In genomic region chr2:54559593-54560145, GRCh38 we compare ENCODE assay signal across 8 cellular contexts.
DNase-seq lines count a peak whose midpoint lies in the region; ATAC-seq and TF ChIP-seq lines count a peak whose summit lies in the region.

No MANE protein-coding gene starts in this region.

- H3K9ac ChIP-seq in SK-N-SH: peak overlapping the region; percentile 79

- under 1% methylated on average over 9 of the region's 9 CpGs for WGBS in SK-N-SH (ENCODE audit: low lambda C conversion rate)
- 1% methylated on average over 9 of the region's 9 CpGs for WGBS in ectodermal cell, 2 experiments
- 0 to 1% methylated on average over 4 to 9 of the region's 9 CpGs for WGBS in transverse colon (ENCODE audit: low coverage in 1 of 2), 2 donors

- in situ Hi-C loops in transverse colon (cut with MboI; ENCODE audit: low pct_ligation_motif_present in 1 of 4, low pct_unique_long_range_greater_than_20kb in 1 of 4, low sequenced_read_pairs in 3 of 4): no loop called here

- intact Hi-C loops in transverse colon (cut with DNase I; ENCODE audit: low total_unique reads): no loop called here

- peak; percentile 0 for TF ChIP-seq POLR2A in GM18505 (IDR thresholded peaks at IDR 0.05; ENCODE audit: borderline replicate concordance, extremely low read depth, insufficient read depth, insufficient read length)
- no peak for TF ChIP-seq POLR2A in transverse colon (IDR thresholded peaks at IDR 0.05)

- no peaks in the 10 kb centered on the region for H3K9me3 ChIP-seq in AG04450 (ENCODE audit: control insufficient read depth, insufficient read depth, low read length)
- no peaks in the 10 kb centered on the region for H3K9me3 ChIP-seq in SK-N-SH
- H3K9me3 ChIP-seq in ectodermal cell (ENCODE audit: control insufficient read depth, low read length): no peaks in the 10 kb centered on the region
- no peaks in the 10 kb centered on the region for H3K9me3 ChIP-seq in transverse colon

- H3K27ac ChIP-seq in AG04450 (ENCODE audit: low read depth, low read length) (peak overlapping the region; percentile 93), SK-N-SH (ENCODE audit: low read depth in 2 of 2, low read length in 1 of 2) (peak overlapping the region; percentile 94 to 95), ectodermal cell (ENCODE audit: insufficient read depth, low read depth, low read length, poor library complexity, severe bottlenecking) (peak overlapping the region; percentile 32), transverse colon (peak overlapping the region; percentile 91 to 98 (median 92))

- TF ChIP-seq CTCF in AG04450 (IDR thresholded peaks at IDR 0.05; ENCODE audit: low read depth, low read length): no peak
- TF ChIP-seq CTCF in SK-N-SH (IDR thresholded peaks at IDR 0.05): no peak
- no peak for TF ChIP-seq CTCF in transverse colon (IDR thresholded peaks at IDR 0.05)

- H3K4me2 ChIP-seq in SK-N-SH: peak overlapping the region; percentile 84

- peaks cover 15 to 27% of the 10 kb centered on the region in 2 experiments for H3K4me1 ChIP-seq in SK-N-SH (ENCODE audit: control insufficient read depth in 1 of 2, insufficient read depth in 2 of 2, low read depth in 1 of 2, low read length in 1 of 2)
- peaks cover 6% of the 10 kb centered on the region for H3K4me1 ChIP-seq in ectodermal cell (ENCODE audit: control insufficient read depth, insufficient read depth, low read length)
- peaks cover 30 to 74% (median 43%) of the 10 kb centered on the region in 4 donors for H3K4me1 ChIP-seq in transverse colon

- H3K36me3 ChIP-seq in SK-N-SH (replicated peaks in 1 of 2; ENCODE audit: control insufficient read depth in 1 of 2, insufficient read depth in 2 of 2, low read length in 1 of 2): no peaks in the 10 kb centered on the region
- no peaks in the 10 kb centered on the region for H3K36me3 ChIP-seq in ectodermal cell (ENCODE audit: control insufficient read depth, insufficient read depth, low read length)
- no peaks in the 10 kb centered on the region for H3K36me3 ChIP-seq in transverse colon

- H2AFZ ChIP-seq in SK-N-SH (ENCODE audit: low read depth): 0 out of 2 replicates have a peak overlapping the region, but pooled peaks have one; percentile 75

- H4K20me1 ChIP-seq in SK-N-SH (ENCODE audit: insufficient read depth): 0 out of 2 replicates have a peak, but pooled peaks cover 6% of the 10 kb centered on the region

- no peak for TF ChIP-seq EP300 in SK-N-SH (IDR thresholded peaks at IDR 0.05; ENCODE audit: borderline replicate concordance in 1 of 2, low read depth in 1 of 2, low read length in 1 of 2)
- TF ChIP-seq EP300 in transverse colon (IDR thresholded peaks at IDR 0.05; ENCODE audit: low read depth): no peak

- H3K9me2 ChIP-seq in SK-N-SH: no peaks in the 10 kb centered on the region

- POLR2A ChIA-PET in AG04450 (lab: Yijun Ruan, JAX) (interaction anchor here (0.7 to 2.5 kb wide), 7 partner anchors 12 to 538 kb away, joined by 3 to 8 read pairs (median 7); no protein-coding TSS in a partner anchor), SK-N-SH (lab: Yijun Ruan, JAX) (interaction anchor here (1.5 to 1.8 kb wide), 2 partner anchors 10 to 489 kb away, joined by 3 to 7 read pairs; no protein-coding TSS in a partner anchor)

- no peaks in the 10 kb centered on the region for H3K27me3 ChIP-seq in AG04450 (ENCODE audit: control insufficient read depth, insufficient read depth, low read length)
- no peaks in the 10 kb centered on the region for H3K27me3 ChIP-seq in SK-N-SH (ENCODE audit: insufficient read depth)
- no peaks in the 10 kb centered on the region for H3K27me3 ChIP-seq in ectodermal cell (ENCODE audit: control insufficient read depth, insufficient read depth, low read length, poor library complexity, severe bottlenecking)
- no peaks in the 10 kb centered on the region for H3K27me3 ChIP-seq in transverse colon

- peak overlapping the region; percentile 63 for H3K4me3 ChIP-seq in AG04450 (ENCODE audit: low read depth, low read length)
- peak overlapping the region; percentile 68 to 73 for H3K4me3 ChIP-seq in SK-N-SH (ENCODE audit: low read depth in 2 of 2, low read length in 1 of 2)
- peak overlapping the region; percentile 80 for H3K4me3 ChIP-seq in ectodermal cell (ENCODE audit: insufficient read depth, low read depth, low read length)
- peak overlapping the region; percentile 31 to 63 (median 56) for H3K4me3 ChIP-seq in transverse colon

- CTCF ChIA-PET in AG04450 (lab: Charles Lee) (interaction anchor here (1.3 to 2.6 kb wide), 4 partner anchors 12 to 383 kb away, joined by 3 to 7 read pairs (median 4); no protein-coding TSS in a partner anchor), SK-N-SH (lab: Yijun Ruan, JAX) (interaction anchor here (0.9 to 2.7 kb wide), 5 partner anchors 11 to 452 kb away, joined by 3 to 11 read pairs (median 3); no protein-coding TSS in a partner anchor)

- peaks cover 77% of the 10 kb centered on the region for H3K79me2 ChIP-seq in SK-N-SH (ENCODE audit: insufficient read depth)

- no peak for TF ChIP-seq RAD21 in SK-N-SH (IDR thresholded peaks at IDR 0.05; ENCODE audit: low read length)

- H3F3A ChIP-seq in SK-N-SH (replicated peaks; ENCODE audit: insufficient read depth): peaks cover 34% of the 10 kb centered on the region

- ATAC-seq in GM18505 (IDR thresholded peaks at IDR 0.05; ENCODE audit: unreplicated experiment) (no peak), GM21786 (IDR thresholded peaks at IDR 0.05; ENCODE audit: unreplicated experiment) (no peak)

- no peak for DNase-seq in AG04450 (ENCODE audit: low read depth, low spot score)
- DNase-seq in SK-N-SH: peak; percentile 65
- peak; percentile 40 for DNase-seq in medulla oblongata (ENCODE audit: extremely low spot score)
- peak; percentile 48 for DNase-seq in transverse colon
- DNase-seq in cerebellum (ENCODE audit: low spot score): no peak

TF ChIP-seq in SK-N-SH, 30 proteins besides CTCF, POLR2A, EP300 and RAD21:
- TF ChIP-seq MXI1 (IDR thresholded peaks at IDR 0.05; ENCODE audit: low read depth, low read length) (peak; percentile 27), EZH2phosphoT487 (IDR thresholded peaks at IDR 0.05; ENCODE audit: borderline replicate concordance, low read depth) (no peak), NRF1 (IDR thresholded peaks at IDR 0.05; ENCODE audit: low read depth, low read length) (no peak), NFIC (IDR thresholded peaks at IDR 0.05; ENCODE audit: borderline replicate concordance) (no peak), POLR2AphosphoS5 (IDR thresholded peaks at IDR 0.05; ENCODE audit: low read depth, low read length) (peak; percentile 50; the same call in 1 of the 2 replicates), TCF12 (IDR thresholded peaks at IDR 0.05) (0 out of 2 replicates have a peak, but pooled peaks have one; percentile 6), RFX5 (IDR thresholded peaks at IDR 0.05; ENCODE audit: low read length) (no peak), REST (IDR thresholded peaks at IDR 0.05; ENCODE audit: low read depth, low read length) (no peak), SIN3A (IDR thresholded peaks at IDR 0.05; ENCODE audit: borderline replicate concordance, low read depth, low read length) (0 out of 2 replicates have a peak, but pooled peaks have one; percentile 22), GABPA (IDR thresholded peaks at IDR 0.05; ENCODE audit: low read depth) (no peak; the same call in 1 of the 2 replicates), PBX3 (IDR thresholded peaks at IDR 0.05) (peak; percentile 50), FOSL2 (IDR thresholded peaks at IDR 0.05; ENCODE audit: borderline replicate concordance, low read depth) (no peak), TAF1 (IDR thresholded peaks at IDR 0.05; ENCODE audit: borderline replicate concordance, low read depth, low read length) (peak; percentile 63)

Comparison
In these comparisons a context has a peak if more than half of its experiments do, and no peak if none do; other contexts are left out.
1. DNase-seq: peak in SK-N-SH (single experiment), medulla oblongata (single experiment) and transverse colon (single experiment); none in AG04450 (single experiment) and cerebellum (single experiment).
2. H3K27ac ChIP-seq: peak in every context shown above with its lines; median percentile 94 in SK-N-SH; 93 in AG04450; 92 in transverse colon; 32 in ectodermal cell.
3. Peak in every context shown above with its lines, with median percentiles within 50 percentile points of each other: H3K4me3 ChIP-seq.